In the genomic region with DNA sequence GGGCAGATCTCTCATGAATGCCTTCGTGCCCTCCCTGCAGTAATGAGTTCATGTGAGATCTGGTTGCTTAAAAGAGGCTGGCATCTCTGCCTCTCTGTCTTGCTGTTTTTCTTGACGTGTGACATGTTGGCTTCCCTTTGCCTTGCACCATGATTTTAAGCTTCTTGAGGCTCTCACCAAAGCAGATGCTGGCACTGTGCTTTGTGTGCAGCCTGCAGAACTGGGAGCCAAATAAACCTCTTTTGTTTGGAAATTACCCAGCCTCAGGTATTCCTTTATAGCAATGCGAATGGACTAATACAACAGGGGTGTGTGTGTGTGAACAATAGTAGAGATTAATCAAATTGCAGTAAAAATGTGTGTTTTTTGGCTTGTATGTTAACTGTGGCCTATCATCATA, we compare ENCODE assay signal across 35 cellular contexts.
"Had no signal": no experiment of that assay in that cellular context is flagged by ENCODE, and none has a peak within 500 bp of the region (broad histone marks: within the 10 kb centered on the region; RNA-seq: fewer than 3 reads in every experiment).

No MANE protein-coding gene starts in this region.

- H3K9me3 ChIP-seq: MG63 had no signal

- DNase-seq: Karpas-422, Kasumi-1, MG63, MM.1S, MV-4-11, NCI-H1048, NCI-H1092, NCI-H1092 treated with DMSO at 0.1 percent for 48 hours, NCI-H1105, NCI-H1105 treated with DMSO at 0.1 percent for 48 hours, NCI-H1417, NCI-H1417 treated with DMSO at 0.1 percent for 48 hours, NCI-H1436, NCI-H1436 treated with DMSO at 0.1 percent for 48 hours, NCI-H146, NCI-H1694, NCI-H1694 treated with DMSO at 0.1 percent for 48 hours, NCI-H187, NCI-H187 treated with DMSO at 0.1 percent for 48 hours, NCI-H1930, NCI-H2029, NCI-H2029 treated with DMSO at 0.1 percent for 48 hours, NCI-H2081, NCI-H2081 treated with DMSO at 0.1 percent for 48 hours, NCI-H2107, NCI-H2171, NCI-H2171 treated with DMSO at 0.1 percent for 48 hours, NCI-H2227 treated with DMSO at 0.1 percent for 48 hours, NCI-H226, NCI-H345, NCI-H446, NCI-H446 treated with DMSO at 0.1 percent for 48 hours, NCI-H510A, NCI-H510A treated with DMSO at 0.1 percent for 48 hours had no signal

- H3K9ac ChIP-seq: KMS-11 had no signal

- H3K27me3 ChIP-seq: MG63 had no signal

- H3K36me3 ChIP-seq: MG63 had no signal

- H3K4me3 ChIP-seq: MG63 had no signal

- H3K27ac ChIP-seq: KMS-11 had no signal

- H3K4me2 ChIP-seq: KMS-11 had no signal
